8 cellular contexts compared by ENCODE assay signal in the genomic region with DNA sequence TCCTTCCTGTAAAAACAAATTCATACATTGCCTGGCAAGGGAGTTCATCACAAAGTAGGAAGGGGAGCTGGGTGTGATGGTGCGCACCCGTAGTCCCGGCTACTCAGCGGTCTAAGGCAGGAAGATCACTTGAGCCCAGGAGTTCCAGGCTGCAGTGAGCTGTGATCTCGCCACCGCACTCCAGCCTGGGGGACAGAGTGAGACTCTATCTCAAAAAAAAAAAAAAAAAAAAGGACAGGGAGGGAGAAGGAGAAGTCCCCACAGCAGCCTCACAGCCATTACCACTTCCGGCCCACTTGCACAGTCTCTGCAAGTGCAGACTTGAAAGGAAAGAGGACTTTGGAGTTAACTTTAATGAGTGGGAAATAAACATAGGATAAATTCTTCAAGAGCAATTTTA.
DNase-seq lines count a peak whose midpoint lies in the region; ATAC-seq and TF ChIP-seq lines count a peak whose summit lies in the region.

No MANE protein-coding gene starts in this region.

- no peak overlapping the region for H3K14ac ChIP-seq in H9 (ENCODE audit: insufficient read depth, low read length)

- H3K36me3 Mint-ChIP-seq in endodermal cell (ENCODE audit: low read depth) (peaks cover 32% of the 10 kb centered on the region), endothelial cell (ENCODE audit: low read depth, unreplicated experiment) (peaks cover 5% of the 10 kb centered on the region), H9 (ENCODE audit: insufficient read depth in 1 of 3, low read depth in 3 of 3) (peaks cover 3 to 11% (median 4%) of the 10 kb centered on the region in 3 experiments; a peak in 3 of 7 replicates)

- H2BK12ac ChIP-seq in H9 (ENCODE audit: insufficient read length, low read depth, low read length): no peak overlapping the region

- no peak overlapping the region for H3K56ac ChIP-seq in H9 (ENCODE audit: insufficient read length, low read depth, low read length)

- no peak overlapping the region for H2BK20ac ChIP-seq in H9 (ENCODE audit: low read depth, low read length, poor library complexity, severe bottlenecking)

- DNase-seq in left ventricle myocardium superior (no peak), Right ventricle myocardium inferior (ENCODE audit: missing footprints) (no peak), SKM-1 treated with dmso at 0.1 percent for 144 hours (lab: John Stamatoyannopoulos, UW; ENCODE audit: unreplicated experiment) (peak; percentile 18), endodermal cell (peak; percentile 38), upper lobe of right lung (no peak), endothelial cell (ENCODE audit: low spot score) (no peak), NCI-H187 treated with DMSO at 0.1 percent for 48 hours (lab: John Stamatoyannopoulos, UW) (no peak), H9 (no peak)

- H2AK5ac ChIP-seq in H9 (ENCODE audit: insufficient read length, low read length): no peak overlapping the region

- H3K4me2 ChIP-seq in H9 (ENCODE audit: insufficient read depth, insufficient read length, low read length): no peak overlapping the region

- H3K36me3 ChIP-seq in endodermal cell (ENCODE audit: control insufficient read depth, insufficient read depth, low read length): no peaks in the 10 kb centered on the region
- H3K36me3 ChIP-seq in upper lobe of right lung: no peaks in the 10 kb centered on the region

- H3K23me2 ChIP-seq in H9 (ENCODE audit: insufficient read length, low read depth, low read length, poor library complexity, severe bottlenecking): no peaks in the 10 kb centered on the region

- no peak overlapping the region for H2BK5ac ChIP-seq in H9 (ENCODE audit: insufficient read length, low read length)

- H3K27me3 ChIP-seq in endodermal cell (ENCODE audit: control insufficient read depth, insufficient read depth, low read length, poor library complexity, severe bottlenecking) (no peaks in the 10 kb centered on the region), upper lobe of right lung (no peaks in the 10 kb centered on the region), H9 (ENCODE audit: insufficient read depth, low read length) (no peaks in the 10 kb centered on the region)

- H3K9me3 ChIP-seq in endodermal cell (ENCODE audit: control insufficient read depth, low read length) (no peaks in the 10 kb centered on the region), upper lobe of right lung (no peaks in the 10 kb centered on the region), H9 (ENCODE audit: control insufficient read depth, low read depth, low read length) (no peaks in the 10 kb centered on the region)

- no peak overlapping the region for H2BK120ac ChIP-seq in H9 (ENCODE audit: low read depth, low read length, poor library complexity, severe bottlenecking)

- no peaks in the 10 kb centered on the region for H4K20me1 ChIP-seq in H9 (ENCODE audit: control insufficient read depth, insufficient read depth, insufficient read length)

- no peak overlapping the region for H2BK15ac ChIP-seq in H9 (ENCODE audit: low read depth, low read length)

- no peak overlapping the region for H4K8ac ChIP-seq in H9 (replicated peaks; ENCODE audit: insufficient read length, low read depth, low read length)

- H3K4me1 ChIP-seq in endodermal cell (ENCODE audit: control insufficient read depth, insufficient read depth, low read length) (peaks cover 4% of the 10 kb centered on the region), upper lobe of right lung (peaks cover 8% of the 10 kb centered on the region), H9 (ENCODE audit: insufficient read depth, low read length) (no peaks in the 10 kb centered on the region)

- no peaks in the 10 kb centered on the region for H3K79me2 ChIP-seq in H9 (ENCODE audit: insufficient read depth, low read length)

- no peak overlapping the region for H4K5ac ChIP-seq in H9 (ENCODE audit: insufficient read length, low read depth, low read length)

- H3K23ac ChIP-seq in H9 (ENCODE audit: insufficient read length, low read depth, low read length): no peak overlapping the region

- no peak overlapping the region for H3K9ac ChIP-seq in endodermal cell (ENCODE audit: extremely low read depth, low read length, poor library complexity, severe bottlenecking)
- H3K9ac ChIP-seq in H9 (ENCODE audit: extremely low read depth, insufficient read length, low read length): no peak overlapping the region

- H3K4ac ChIP-seq in H9 (ENCODE audit: low read depth, low read length): no peak overlapping the region

- H3K27ac ChIP-seq in endodermal cell (ENCODE audit: low read depth, low read length) (no peak overlapping the region), upper lobe of right lung (no peak overlapping the region), H9 (ENCODE audit: insufficient read length, low read depth, low read length) (no peak overlapping the region)

- H3K9me3 Mint-ChIP-seq in endodermal cell (no peaks in the 10 kb centered on the region), endothelial cell (ENCODE audit: unreplicated experiment) (no peaks in the 10 kb centered on the region), H9 (no peaks in the 10 kb centered on the region)

- H3K4me1 Mint-ChIP-seq in endodermal cell (peaks cover 12% of the 10 kb centered on the region), endothelial cell (ENCODE audit: unreplicated experiment) (peaks cover 12% of the 10 kb centered on the region), H9 (peaks cover 5 to 10% of the 10 kb centered on the region in 2 experiments; a peak in 3 of 4 replicates)

- H2AFZ ChIP-seq in H9 (ENCODE audit: low read length): no peak overlapping the region

- WGBS in endodermal cell (ENCODE audit: insufficient coverage in 1 of 2, insufficient read length in 1 of 2), 2 experiments: 93% methylated on average over 7 of the region's 7 CpGs; no CpG with 5 or more reads in 1 of the 2 experiments
- WGBS in H9 (ENCODE audit: extremely low coverage, insufficient read length, low lambda C conversion rate): no CpG with 5 or more reads among the region's 7 CpGs

- no peak overlapping the region for H3K4me3 ChIP-seq in endodermal cell (ENCODE audit: low read length)
- H3K4me3 ChIP-seq in upper lobe of right lung: no peak overlapping the region

- no peaks in the 10 kb centered on the region for H3K79me1 ChIP-seq in H9 (ENCODE audit: insufficient read depth, low read depth, low read length, poor library complexity, severe bottlenecking)

- H3K18ac ChIP-seq in H9 (ENCODE audit: insufficient read length, low read depth, low read length): no peak overlapping the region

- TF ChIP-seq CTCF in endodermal cell (conservative IDR thresholded peaks at IDR 0.05): no peak
- no peak for TF ChIP-seq CTCF in upper lobe of right lung (IDR thresholded peaks at IDR 0.05)
- no peak for TF ChIP-seq CTCF in endothelial cell (IDR thresholded peaks at IDR 0.05; ENCODE audit: unreplicated experiment)
- no peak for TF ChIP-seq CTCF in H9 (conservative IDR thresholded peaks at IDR 0.05)

- H3K4me3 Mint-ChIP-seq in endodermal cell: no peak overlapping the region
- H3K4me3 Mint-ChIP-seq in endothelial cell (ENCODE audit: unreplicated experiment): no peak overlapping the region
- H3K4me3 Mint-ChIP-seq in H9: no peak overlapping the region

- ATAC-seq in left ventricle myocardium superior (peak; percentile 32), Right ventricle myocardium inferior (no peak), upper lobe of right lung (peak; percentile 41)

- intact Hi-C loops in left ventricle myocardium superior (cut with micrococcal nuclease): no loop called here
- intact Hi-C loops in Right ventricle myocardium inferior (cut with DNase I): loop anchor here (10.0 kb wide), 1 partner anchor 69 kb away; no protein-coding TSS in a partner anchor
- intact Hi-C loops in upper lobe of right lung (cut with DNase I): no loop called here

- no peak overlapping the region for H3T11ph ChIP-seq in H9 (ENCODE audit: low read length)

- H3K27me3 Mint-ChIP-seq in endodermal cell (ENCODE audit: insufficient read depth) (no peaks in the 10 kb centered on the region), endothelial cell (ENCODE audit: unreplicated experiment) (no peaks in the 10 kb centered on the region), H9 (ENCODE audit: low read depth) (no peaks in the 10 kb centered on the region)

- no peak overlapping the region for H4K91ac ChIP-seq in H9 (ENCODE audit: insufficient read length, low read depth, low read length)

- no peak overlapping the region for H3K27ac Mint-ChIP-seq in endodermal cell
- H3K27ac Mint-ChIP-seq in endothelial cell (ENCODE audit: unreplicated experiment): no peak overlapping the region
- peak overlapping the region in 1 of 3 experiments; percentile 54; a peak in 1 of 7 replicates for H3K27ac Mint-ChIP-seq in H9

Comparison
In these comparisons a context has a peak if more than half of its experiments do, and no peak if none do; other contexts are left out.
1. DNase-seq: peak in SKM-1 treated with dmso at 0.1 percent for 144 hours (single experiment) and endodermal cell (single experiment); none in left ventricle myocardium superior (single experiment), Right ventricle myocardium inferior (single experiment), upper lobe of right lung (single experiment), endothelial cell (single experiment), NCI-H187 treated with DMSO at 0.1 percent for 48 hours (single experiment) and H9 (single experiment).